In genomic region chr4:38489924-38490639, GRCh38 we compare ENCODE assay signal across 9 cellular contexts.
A peak's percentile ranks its signal among the peaks of the same experiment; 100 is the strongest.
DNase-seq lines count a peak whose midpoint lies in the region; ATAC-seq, FAIRE-seq and TF ChIP-seq lines count a peak whose summit lies in the region.
"Had no signal": no experiment of that assay in that cellular context is flagged by ENCODE, and none has a peak within 500 bp of the region (broad histone marks: within the 10 kb centered on the region; RNA-seq: fewer than 3 reads in every experiment).

No MANE protein-coding gene starts in this region.

- H3K36me3 ChIP-seq in brain microvascular endothelial cell (replicated peaks): no peaks in the 10 kb centered on the region
- H3K36me3 ChIP-seq in keratinocyte (ENCODE audit: control insufficient read depth in 2 of 2, extremely low read depth in 1 of 2, insufficient read depth in 2 of 2, low read length in 2 of 2): no peaks in the 10 kb centered on the region
- no peaks in the 10 kb centered on the region for H3K36me3 ChIP-seq in effector memory CD4-positive, alpha-beta T cell (ENCODE audit: control insufficient read depth, insufficient read depth, low read length)

- no peak for TF ChIP-seq CTCF in brain microvascular endothelial cell (IDR thresholded peaks at IDR 0.05; ENCODE audit: low read depth, low read length, missing control alignments)
- TF ChIP-seq CTCF in keratinocyte (optimal IDR thresholded peaks at IDR 0.05 in 1 of 3, IDR thresholded peaks at IDR 0.05 in 1 of 3, conservative IDR thresholded peaks at IDR 0.05 in 1 of 3; ENCODE audit: extremely low read depth in 1 of 3, insufficient read depth in 2 of 3, low read length in 3 of 3): no peak

- H3K4me1 ChIP-seq in keratinocyte (ENCODE audit: control insufficient read depth, extremely low read depth, insufficient read depth, low read length): peaks cover 7% of the 10 kb centered on the region
- H3K4me1 ChIP-seq in effector memory CD4-positive, alpha-beta T cell (ENCODE audit: control insufficient read depth, insufficient read depth, low read length, poor library complexity, severe bottlenecking): peaks cover 6% of the 10 kb centered on the region

- H3K4me2 ChIP-seq in keratinocyte (ENCODE audit: control insufficient read depth, extremely low read depth, insufficient read depth, low read depth, low read length): peak overlapping the region; percentile 2

- peak overlapping the region; percentile 45 for H2AFZ ChIP-seq in keratinocyte (ENCODE audit: control insufficient read depth, low read length)

- no peaks in the 10 kb centered on the region for H3K9me1 ChIP-seq in keratinocyte (ENCODE audit: control insufficient read depth, extremely low read depth, insufficient read depth, low read length)

- H3K9me3 ChIP-seq in keratinocyte (ENCODE audit: control insufficient read depth, low read depth, low read length): no peaks in the 10 kb centered on the region
- H3K9me3 ChIP-seq in effector memory CD4-positive, alpha-beta T cell (ENCODE audit: control insufficient read depth, low read length): no peaks in the 10 kb centered on the region

- dilution Hi-C loops in keratinocyte (cut with MboI; ENCODE audit: extremely low pct_ligation_motif_present, low sequenced_read_pairs): no loop called here

- peak; percentile 68 for ATAC-seq in stimulated activated naive CD8-positive, alpha-beta T cell treated with anti-CD3 and anti-CD28 coated beads, Interleukin-15, amount 100 ng/mL, for 72 hours
- ATAC-seq in GM21723 (IDR thresholded peaks at IDR 0.05; ENCODE audit: unreplicated experiment): no peak

- no peaks in the 10 kb centered on the region for H4K20me1 ChIP-seq in keratinocyte (ENCODE audit: control insufficient read depth, extremely low read depth, insufficient read depth, low read length)

- peak; percentile 32 for DNase-seq in activated T-cell treated with anti-CD3 and anti-CD28 coated beads, Interleukin-2, amount 50 U/mL, for 1 hour
- no peak for DNase-seq in activated T-cell treated with anti-CD3 and anti-CD28 coated beads, Interleukin-2, amount 50 U/mL, for 48 hours
- DNase-seq in brain microvascular endothelial cell (peak; percentile 35), keratinocyte (ENCODE audit: low read depth, low spot score) (no peak), NCI-H82 treated with DMSO at 0.1 percent for 48 hours (lab: John Stamatoyannopoulos, UW; ENCODE audit: unreplicated experiment) (no peak)
- no peak for DNase-seq in stimulated activated naive CD8-positive, alpha-beta T cell treated with anti-CD3 and anti-CD28 coated beads, Interleukin-15, amount 100 ng/mL, for 72 hours
- no peak for DNase-seq in effector memory CD4-positive, alpha-beta T cell
- DNase-seq: MM.1S had no signal

- peak overlapping the region; percentile 86 to 93 for H3K27ac Mint-ChIP-seq in stimulated activated naive CD8-positive, alpha-beta T cell treated with anti-CD3 and anti-CD28 coated beads, Interleukin-15, amount 100 ng/mL, for 72 hours

- H3K27me3 Mint-ChIP-seq in stimulated activated naive CD8-positive, alpha-beta T cell treated with anti-CD3 and anti-CD28 coated beads, Interleukin-15, amount 100 ng/mL, for 72 hours: no peaks in the 10 kb centered on the region

- no peaks in the 10 kb centered on the region for H3K9me3 Mint-ChIP-seq in stimulated activated naive CD8-positive, alpha-beta T cell treated with anti-CD3 and anti-CD28 coated beads, Interleukin-15, amount 100 ng/mL, for 72 hours

- H3K4me3 Mint-ChIP-seq in stimulated activated naive CD8-positive, alpha-beta T cell treated with anti-CD3 and anti-CD28 coated beads, Interleukin-15, amount 100 ng/mL, for 72 hours: peak overlapping the region; percentile 75 to 79

- no peaks in the 10 kb centered on the region for H3K79me2 ChIP-seq in keratinocyte (ENCODE audit: control insufficient read depth, insufficient read depth, low read length)

- peaks cover 38% of the 10 kb centered on the region for H3K4me1 Mint-ChIP-seq in stimulated activated naive CD8-positive, alpha-beta T cell treated with anti-CD3 and anti-CD28 coated beads, Interleukin-15, amount 100 ng/mL, for 72 hours

- FAIRE-seq in keratinocyte (lab: Jason Lieb, UNC): peak; percentile 84

- in situ Hi-C loops in brain microvascular endothelial cell (cut with HindIII; ENCODE audit: low pct_ligation_motif_present, low sequenced_read_pairs): no loop called here

- H3K9ac ChIP-seq in keratinocyte (ENCODE audit: control insufficient read depth, extremely low read depth, insufficient read depth, low read length): peak overlapping the region; percentile 1

- H3K4me3 ChIP-seq in brain microvascular endothelial cell (ENCODE audit: low read depth, low read length) (no peak overlapping the region), keratinocyte (ENCODE audit: control insufficient read depth in 2 of 3, extremely low read depth in 1 of 3, insufficient read depth in 2 of 3, low read depth in 1 of 3, low read length in 3 of 3) (no peak overlapping the region)
- H3K4me3 ChIP-seq in effector memory CD4-positive, alpha-beta T cell (ENCODE audit: insufficient read depth, low read depth, low read length, poor library complexity, severe bottlenecking): no peak overlapping the region

- H3K27ac ChIP-seq in brain microvascular endothelial cell: no peak overlapping the region
- H3K27ac ChIP-seq in keratinocyte (ENCODE audit: control insufficient read depth, insufficient read depth, low read length): no peak overlapping the region
- H3K27ac ChIP-seq in effector memory CD4-positive, alpha-beta T cell (ENCODE audit: insufficient read depth, low read length, poor library complexity, severe bottlenecking): no peak overlapping the region

- H3K27me3 ChIP-seq in brain microvascular endothelial cell (replicated peaks) (no peaks in the 10 kb centered on the region), keratinocyte (ENCODE audit: control insufficient read depth, extremely low read depth, insufficient read depth, low read length) (no peaks in the 10 kb centered on the region)
- H3K27me3 ChIP-seq in effector memory CD4-positive, alpha-beta T cell (replicated peaks; ENCODE audit: control insufficient read depth, insufficient read depth, low read length, poor library complexity, severe bottlenecking): no peaks in the 10 kb centered on the region

Comparison
In these comparisons a context has a peak if more than half of its experiments do, and no peak if none do; other contexts are left out.
1. DNase-seq: peak in activated T-cell treated with anti-CD3 and anti-CD28 coated beads, Interleukin-2, amount 50 U/mL, for 1 hour (single experiment) and brain microvascular endothelial cell (single experiment); none in activated T-cell treated with anti-CD3 and anti-CD28 coated beads, Interleukin-2, amount 50 U/mL, for 48 hours (0 of 2), keratinocyte (single experiment), stimulated activated naive CD8-positive, alpha-beta T cell treated with anti-CD3 and anti-CD28 coated beads, Interleukin-15, amount 100 ng/mL, for 72 hours (0 of 2), effector memory CD4-positive, alpha-beta T cell (0 of 3) and NCI-H82 treated with DMSO at 0.1 percent for 48 hours (single experiment).